ENCODE assay signal across 8 cellular contexts in the genomic region with DNA sequence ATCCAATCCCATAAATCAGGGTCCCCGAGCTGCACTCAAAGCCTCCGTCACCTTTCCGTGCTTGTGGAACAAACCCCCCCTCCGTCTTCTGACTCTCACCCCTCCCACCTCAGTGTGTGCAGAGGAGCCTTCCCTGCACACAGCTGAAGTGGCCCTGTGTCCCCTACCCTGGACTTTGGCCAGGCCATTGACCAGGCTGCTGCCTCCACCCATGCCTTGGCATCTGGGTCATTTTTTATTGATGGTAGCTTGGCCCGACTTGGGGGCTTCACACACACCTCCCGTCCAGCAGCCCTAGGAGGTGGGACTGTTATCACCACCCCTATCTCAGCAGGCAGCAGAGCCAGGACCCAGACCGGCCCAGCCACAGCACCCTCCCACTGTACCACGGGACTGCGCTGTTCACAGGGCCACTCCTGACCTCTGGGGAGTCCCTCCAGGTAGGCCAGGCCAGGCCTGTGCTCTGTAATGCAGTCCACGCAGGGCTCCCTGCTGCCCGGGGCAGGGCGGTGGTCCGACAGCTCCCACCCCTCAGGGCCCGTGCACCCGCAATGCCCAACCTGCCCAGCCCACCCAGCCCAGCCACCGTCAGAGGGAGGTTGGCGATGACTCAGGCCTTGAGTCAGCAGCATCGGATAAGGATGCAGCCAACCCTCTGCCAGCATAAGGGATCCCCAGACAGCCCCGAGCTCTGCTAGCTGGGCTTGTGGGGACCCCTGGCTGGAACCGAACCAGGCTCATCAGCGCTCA. TPM values are rescaled to one million over a fixed set of nuclear protein-coding genes. Genes with fewer than 3 reads are reported as not detected.
DNase-seq lines count a peak whose midpoint lies in the region; ATAC-seq and TF ChIP-seq lines count a peak whose summit lies in the region.

No MANE protein-coding gene starts in this region.

- H3K27me3 ChIP-seq in SJCRH30 = no peaks in the 10 kb centered on the region
- H3K27me3 ChIP-seq in trophoblast cell (ENCODE audit: insufficient read depth, low read length) = no peaks in the 10 kb centered on the region

- H3K36me3 ChIP-seq in SJCRH30 (no peaks in the 10 kb centered on the region), trophoblast cell (ENCODE audit: control insufficient read depth in 1 of 2, insufficient read depth in 2 of 2, low read length in 2 of 2) (no peaks in the 10 kb centered on the region)

- peak overlapping the region; percentile 77 for H3K18ac ChIP-seq in trophoblast cell (ENCODE audit: low read length)

- peaks cover 70% of the 10 kb centered on the region for H3K79me1 ChIP-seq in trophoblast cell (ENCODE audit: low read length)

- intact Hi-C loops in Calu3 (cut with micrococcal nuclease; ENCODE audit: unreplicated experiment) = loop anchor here (2.0 to 5.0 kb wide), 2 partner anchors 13 to 33 kb away; no protein-coding TSS in a partner anchor

- peaks cover 27% of the 10 kb centered on the region for H3K79me2 ChIP-seq in trophoblast cell (ENCODE audit: control insufficient read depth, insufficient read depth, low read length, poor library complexity)

- BruUV-seq in Calu3 (replicated peaks; lab: Mats Ljungman, UMichigan) = no TSS peak

- H2BK12ac ChIP-seq in trophoblast cell (ENCODE audit: low read length) = peak overlapping the region; percentile 95

- peak overlapping the region; percentile 98 for H3K14ac ChIP-seq in trophoblast cell (ENCODE audit: low read length)

- H3K27me3 Mint-ChIP-seq in Calu3 (ENCODE audit: unreplicated experiment) = no peaks in the 10 kb centered on the region
- H3K27me3 Mint-ChIP-seq in stimulated activated naive CD8-positive, alpha-beta T cell treated with anti-CD3 and anti-CD28 coated beads, Interleukin-15, amount 100 ng/mL, for 72 hours = no peaks in the 10 kb centered on the region

- CTCF ChIA-PET in Calu3 (lab: Charles Lee) = interaction anchor here (1.0 to 4.0 kb wide), 5 partner anchors 9 to 116 kb away, joined by 3 to 47 read pairs (median 4); partner anchors contain the start of gene INF2

- H3K4me3 ChIP-seq in SJCRH30 (no peak overlapping the region), fibroblast of mammary gland (ENCODE audit: control insufficient read depth, low read depth, low read length) (peak overlapping the region; percentile 4), trophoblast cell (ENCODE audit: low read depth, low read length) (no peak overlapping the region)

- H3K4me3 Mint-ChIP-seq in Calu3 (ENCODE audit: low read depth, unreplicated experiment) = peak overlapping the region; percentile 76
- peak overlapping the region in 1 of 2 donors; percentile 27 for H3K4me3 Mint-ChIP-seq in stimulated activated naive CD8-positive, alpha-beta T cell treated with anti-CD3 and anti-CD28 coated beads, Interleukin-15, amount 100 ng/mL, for 72 hours

- DNase-seq in Calu3 (peak; percentile 74), SJCRH30 (no peak), fibroblast of mammary gland (ENCODE audit: low read depth) (peak; percentile 84), trophoblast cell (peak; percentile 57 to 63), cerebellar nuclear complex (lab: John Stamatoyannopoulos, UW) (no peak), NCI-H146 treated with DMSO at 0.1 percent for 48 hours (lab: John Stamatoyannopoulos, UW; ENCODE audit: unreplicated experiment) (no peak)
- DNase-seq in stimulated activated naive CD8-positive, alpha-beta T cell treated with anti-CD3 and anti-CD28 coated beads, Interleukin-15, amount 100 ng/mL, for 72 hours = no peak

- H2BK5ac ChIP-seq in trophoblast cell (ENCODE audit: low read depth, low read length, poor library complexity) = peak overlapping the region; percentile 93

- no peak for TF ChIP-seq CTCF in Calu3 (IDR thresholded peaks at IDR 0.05; ENCODE audit: unreplicated experiment)
- no peak for TF ChIP-seq CTCF in fibroblast of mammary gland (conservative IDR thresholded peaks at IDR 0.05; ENCODE audit: control insufficient read depth, insufficient read depth, low read depth, low read length)

- H3K9me3 ChIP-seq in SJCRH30 (replicated peaks) (no peaks in the 10 kb centered on the region), trophoblast cell (ENCODE audit: insufficient read depth, low read depth, low read length) (no peaks in the 10 kb centered on the region)

- WGBS in trophoblast cell (ENCODE audit: extremely low coverage, insufficient coverage, insufficient read length) = no CpG with 5 or more reads among the region's 21 CpGs

- H3K36me3 Mint-ChIP-seq in Calu3 (ENCODE audit: insufficient read depth, unreplicated experiment) = peaks cover 45% of the 10 kb centered on the region

- no peak overlapping the region for H3K9ac ChIP-seq in trophoblast cell (ENCODE audit: low read length)

- peak overlapping the region; percentile 68 for H4K12ac ChIP-seq in trophoblast cell (ENCODE audit: low read depth, low read length)

- peak overlapping the region; percentile 4 for H2AFZ ChIP-seq in trophoblast cell (ENCODE audit: insufficient read depth, low read length, poor library complexity)

- H3K27ac Mint-ChIP-seq in Calu3 (ENCODE audit: unreplicated experiment) = peak overlapping the region; percentile 99
- peak overlapping the region in 1 of 2 donors; percentile 59 for H3K27ac Mint-ChIP-seq in stimulated activated naive CD8-positive, alpha-beta T cell treated with anti-CD3 and anti-CD28 coated beads, Interleukin-15, amount 100 ng/mL, for 72 hours

- H3K27ac ChIP-seq in SJCRH30 (peak overlapping the region; percentile 53; the same call in 1 of the 2 replicates), trophoblast cell (ENCODE audit: low read depth, low read length) (peak overlapping the region; percentile 97)

- H2BK120ac ChIP-seq in trophoblast cell (ENCODE audit: insufficient read depth, low read length, poor library complexity) = peak overlapping the region; percentile 92

- H3K4me1 ChIP-seq in SJCRH30 = peaks cover 54% of the 10 kb centered on the region
- peaks cover 61 to 66% of the 10 kb centered on the region in 2 experiments for H3K4me1 ChIP-seq in trophoblast cell (ENCODE audit: control insufficient read depth in 1 of 2, insufficient read depth in 2 of 2, low read length in 2 of 2)

- H3K23ac ChIP-seq in trophoblast cell (ENCODE audit: low read length) = no peak overlapping the region

- H4K8ac ChIP-seq in trophoblast cell (ENCODE audit: low read depth, low read length) = peak overlapping the region; percentile 81

- H3K4me2 ChIP-seq in trophoblast cell (ENCODE audit: low read length) = peak overlapping the region; percentile 70

- ATAC-seq in stimulated activated naive CD8-positive, alpha-beta T cell treated with anti-CD3 and anti-CD28 coated beads, Interleukin-15, amount 100 ng/mL, for 72 hours = no peak
- no peak for ATAC-seq in GM18519 (IDR thresholded peaks at IDR 0.05; ENCODE audit: low FRiP score, unreplicated experiment)

- H2AK5ac ChIP-seq in trophoblast cell (ENCODE audit: low read length) = peak overlapping the region; percentile 90

- peak overlapping the region; percentile 66 for H3K4ac ChIP-seq in trophoblast cell (ENCODE audit: low read depth, low read length)

- H4K91ac ChIP-seq in trophoblast cell (ENCODE audit: low read depth, low read length) = peak overlapping the region; percentile 99

- H3K9me3 Mint-ChIP-seq in Calu3 (ENCODE audit: low read depth, unreplicated experiment) = no peaks in the 10 kb centered on the region
- no peaks in the 10 kb centered on the region for H3K9me3 Mint-ChIP-seq in stimulated activated naive CD8-positive, alpha-beta T cell treated with anti-CD3 and anti-CD28 coated beads, Interleukin-15, amount 100 ng/mL, for 72 hours

- peaks cover 68% of the 10 kb centered on the region for H3K4me1 Mint-ChIP-seq in Calu3 (ENCODE audit: low read depth, unreplicated experiment)
- H3K4me1 Mint-ChIP-seq in stimulated activated naive CD8-positive, alpha-beta T cell treated with anti-CD3 and anti-CD28 coated beads, Interleukin-15, amount 100 ng/mL, for 72 hours = peaks cover 41% of the 10 kb centered on the region

RNA-seq across cellular contexts. Expression of gene INF2, which starts 9.2 kb away (rescaled TPM):
- 208 and 220 TPM in 2 replicates for total RNA-seq in Calu3 (2022)
- total RNA-seq in SJCRH30 (2014; rRNA removed; shearing (Covaris generic)) = 36.9 and 38.3 TPM in 2 replicates
- polyA plus RNA-seq in trophoblast cell (2013) = 87.6 and 90.6 TPM in 2 replicates

RNA-seq across cellular contexts. Expression of gene ADSS1, which starts 43.8 kb away (rescaled TPM):
- total RNA-seq in Calu3 (2022) = 8.6 and 10.0 TPM in 2 replicates
- total RNA-seq in SJCRH30 (2014; rRNA removed; shearing (Covaris generic)) = 0.58 and 1.2 TPM in 2 replicates
- 2.9 and 3.4 TPM in 2 replicates for polyA plus RNA-seq in trophoblast cell (2013)

Comparison
In these comparisons a context has a peak if more than half of its experiments do, and no peak if none do; other contexts are left out.
1. DNase-seq: peak in Calu3 (single experiment), fibroblast of mammary gland (single experiment) and trophoblast cell (2 of 2); none in SJCRH30 (0 of 2), cerebellar nuclear complex (0 of 2), stimulated activated naive CD8-positive, alpha-beta T cell treated with anti-CD3 and anti-CD28 coated beads, Interleukin-15, amount 100 ng/mL, for 72 hours (0 of 2) and NCI-H146 treated with DMSO at 0.1 percent for 48 hours (single experiment).